8 cellular contexts compared by ENCODE assay signal in the genomic region with DNA sequence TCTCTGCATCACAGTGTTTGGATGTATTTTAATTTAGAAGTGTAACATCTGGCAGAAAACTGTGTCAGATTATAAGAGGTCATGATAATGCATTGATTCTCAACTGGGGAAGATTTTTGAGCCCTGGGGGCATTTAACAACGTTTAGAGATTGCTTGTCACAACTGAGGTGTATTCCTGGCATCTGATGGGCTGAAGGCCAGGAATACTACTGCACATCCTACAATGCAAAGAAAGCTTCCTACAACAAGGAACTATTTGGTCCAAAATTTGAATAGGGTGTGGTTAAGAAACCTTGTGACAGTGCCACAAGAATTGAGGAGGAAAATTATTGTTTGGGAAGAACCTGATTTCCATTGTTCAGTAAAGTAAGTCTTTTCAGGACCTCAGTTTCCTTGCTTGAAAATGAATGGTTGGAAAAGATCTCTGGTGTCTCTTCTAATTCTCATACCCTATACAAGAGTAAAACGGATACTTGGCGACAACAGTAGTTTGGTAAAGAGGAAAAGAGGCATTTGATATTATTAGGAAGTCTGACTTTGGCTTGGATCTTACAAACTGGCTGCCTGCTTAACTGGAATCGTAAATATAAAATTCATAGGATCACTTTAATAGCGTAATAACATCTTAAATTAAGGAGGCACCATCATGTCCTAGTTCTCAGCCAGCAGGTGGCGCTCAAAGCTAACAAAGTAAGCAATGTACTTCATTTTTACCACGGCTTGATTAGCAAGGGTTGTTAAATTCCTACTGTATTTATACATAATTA. TPM values are rescaled to one million over a fixed set of nuclear protein-coding genes. Genes with fewer than 3 reads are reported as not detected.
DNase-seq lines count a peak whose midpoint lies in the region; ATAC-seq and TF ChIP-seq lines count a peak whose summit lies in the region.

No MANE protein-coding gene starts in this region.

- no peaks in the 10 kb centered on the region for H3K36me3 Mint-ChIP-seq in CD4-positive, alpha-beta memory T cell

- 8 to 10% methylated on average over 7 of the region's 7 CpGs for WGBS in lower leg skin, 2 donors

- H3K27me3 Mint-ChIP-seq in CD4-positive, alpha-beta memory T cell: peaks cover 0 to 2% of the 10 kb centered on the region in 2 donors

- H3K27me3 ChIP-seq in CD4-positive, alpha-beta memory T cell (ENCODE audit: insufficient read depth, low read length): no peaks in the 10 kb centered on the region

- POLR2A ChIA-PET in CD4-positive, alpha-beta memory T cell (lab: Charles Lee; ENCODE audit: partially characterized antibody): no interaction called here
- POLR2A ChIA-PET in HEK293 (lab: Yijun Ruan, JAX): no interaction called here

- intact Hi-C loops in CD4-positive, alpha-beta memory T cell (cut with micrococcal nuclease): loop anchor here (1.0 to 10.0 kb wide), 7 partner anchors 231 to 1240 kb away; a partner anchor contains a TSS
- intact Hi-C loops in lower leg skin (cut with DNase I; ENCODE audit: low total_unique reads): loop anchor here (5.0 kb wide), 1 partner anchor 636 kb away; no protein-coding TSS in a partner anchor

- DNase-seq in CD4-positive, alpha-beta memory T cell: peak; percentile 72 to 76 (median 72)
- DNase-seq in NCI-H510A (lab: John Stamatoyannopoulos, UW) (peak; percentile 58), dermis blood vessel endothelial cell (peak; percentile 92), lower leg skin (ENCODE audit: low spot score in 2 of 2) (peak; percentile 78 to 95)
- DNase-seq in activated CD4-positive, alpha-beta T cell treated with anti-CD3 and anti-CD28 coated beads, Interleukin-2, amount 50 U/mL, for 1 hour: peak; percentile 86
- DNase-seq in stimulated activated CD4-positive, alpha-beta T cell treated with anti-CD3 and anti-CD28 coated beads, TNF-alpha, amount 100 ng/mL, for 24 hours (ENCODE audit: low read depth in 3 of 3): peak; percentile 69 to 81 (median 76)

- H3K27ac ChIP-seq in CD4-positive, alpha-beta memory T cell (ENCODE audit: low read depth, low read length): no peak overlapping the region
- H3K27ac ChIP-seq in HEK293 (ENCODE audit: extremely low read depth, low read depth, low read length): no peak overlapping the region

- no peak overlapping the region for H3K4me3 Mint-ChIP-seq in CD4-positive, alpha-beta memory T cell

- CTCF ChIA-PET in CD4-positive, alpha-beta memory T cell (lab: Charles Lee; ENCODE audit: partially characterized antibody): interaction anchor here (0.8 to 4.4 kb wide), 21 partner anchors 7 to 1240 kb away, joined by 3 to 77 read pairs (median 4); no protein-coding TSS in a partner anchor
- CTCF ChIA-PET in HEK293 (lab: Yijun Ruan, JAX): interaction anchor here (0.5 to 3.5 kb wide), 39 partner anchors 8 to 813 kb away, joined by 3 to 59 read pairs (median 4); no protein-coding TSS in a partner anchor

- H3K9me3 Mint-ChIP-seq in CD4-positive, alpha-beta memory T cell: no peaks in the 10 kb centered on the region

- no peaks in the 10 kb centered on the region for H3K9me3 ChIP-seq in CD4-positive, alpha-beta memory T cell (ENCODE audit: control insufficient read depth in 1 of 2, low read length in 2 of 2)
- no peaks in the 10 kb centered on the region for H3K9me3 ChIP-seq in HEK293 (ENCODE audit: control insufficient read depth, insufficient read depth, low read depth, low read length)

- H3K36me3 ChIP-seq in CD4-positive, alpha-beta memory T cell (ENCODE audit: insufficient read depth, low read length): no peaks in the 10 kb centered on the region
- H3K36me3 ChIP-seq in HEK293 (ENCODE audit: control insufficient read depth in 2 of 2, insufficient read depth in 1 of 2, low read length in 2 of 2): no peaks in the 10 kb centered on the region

- H3K4me3 ChIP-seq in CD4-positive, alpha-beta memory T cell (ENCODE audit: low read length in 2 of 2): no peak overlapping the region
- H3K4me3 ChIP-seq in HEK293 (ENCODE audit: low read depth, low read length): no peak overlapping the region
- H3K4me3 ChIP-seq in lower leg skin (ENCODE audit: low read depth, poor library complexity, severe bottlenecking): no peak overlapping the region

- H3K27ac Mint-ChIP-seq in CD4-positive, alpha-beta memory T cell: peak overlapping the region in 1 of 7 donors; percentile 36

- no peak for ATAC-seq in HG03520 (IDR thresholded peaks at IDR 0.05; ENCODE audit: unreplicated experiment)

- TF ChIP-seq POLR2A in lower leg skin (IDR thresholded peaks at IDR 0.05): no peak

- peaks cover 10% of the 10 kb centered on the region for H3K4me1 ChIP-seq in CD4-positive, alpha-beta memory T cell (ENCODE audit: insufficient read depth, low read length)
- no peaks in the 10 kb centered on the region for H3K4me1 ChIP-seq in HEK293 (ENCODE audit: control insufficient read depth, insufficient read depth, low read length)

- peaks cover 3 to 13% (median 8%) of the 10 kb centered on the region in 4 donors for H3K4me1 Mint-ChIP-seq in CD4-positive, alpha-beta memory T cell

- TF ChIP-seq CTCF in HEK293 (tag by site-specific recombination; IDR thresholded peaks at IDR 0.05) (peak; percentile 40; the same call in 1 of the 2 replicates), lower leg skin (IDR thresholded peaks at IDR 0.05) (no peak)

TF ChIP-seq in HEK293, 187 proteins besides CTCF, POLR2A, EP300 and RAD21:
- TF ChIP-seq ZNF239 (tag by site-specific recombination; IDR thresholded peaks at IDR 0.05) (no peak), ZNF660 (tag by site-specific recombination; IDR thresholded peaks at IDR 0.05) (0 out of 2 replicates have a peak, but pooled peaks have one; percentile 62), ZNF654 (tag by site-specific recombination; IDR thresholded peaks at IDR 0.05; ENCODE audit: low read depth) (peak; percentile 95), FEZF1 (tag by site-specific recombination; IDR thresholded peaks at IDR 0.05) (no peak)
- TF ChIP-seq, protein P1, sequence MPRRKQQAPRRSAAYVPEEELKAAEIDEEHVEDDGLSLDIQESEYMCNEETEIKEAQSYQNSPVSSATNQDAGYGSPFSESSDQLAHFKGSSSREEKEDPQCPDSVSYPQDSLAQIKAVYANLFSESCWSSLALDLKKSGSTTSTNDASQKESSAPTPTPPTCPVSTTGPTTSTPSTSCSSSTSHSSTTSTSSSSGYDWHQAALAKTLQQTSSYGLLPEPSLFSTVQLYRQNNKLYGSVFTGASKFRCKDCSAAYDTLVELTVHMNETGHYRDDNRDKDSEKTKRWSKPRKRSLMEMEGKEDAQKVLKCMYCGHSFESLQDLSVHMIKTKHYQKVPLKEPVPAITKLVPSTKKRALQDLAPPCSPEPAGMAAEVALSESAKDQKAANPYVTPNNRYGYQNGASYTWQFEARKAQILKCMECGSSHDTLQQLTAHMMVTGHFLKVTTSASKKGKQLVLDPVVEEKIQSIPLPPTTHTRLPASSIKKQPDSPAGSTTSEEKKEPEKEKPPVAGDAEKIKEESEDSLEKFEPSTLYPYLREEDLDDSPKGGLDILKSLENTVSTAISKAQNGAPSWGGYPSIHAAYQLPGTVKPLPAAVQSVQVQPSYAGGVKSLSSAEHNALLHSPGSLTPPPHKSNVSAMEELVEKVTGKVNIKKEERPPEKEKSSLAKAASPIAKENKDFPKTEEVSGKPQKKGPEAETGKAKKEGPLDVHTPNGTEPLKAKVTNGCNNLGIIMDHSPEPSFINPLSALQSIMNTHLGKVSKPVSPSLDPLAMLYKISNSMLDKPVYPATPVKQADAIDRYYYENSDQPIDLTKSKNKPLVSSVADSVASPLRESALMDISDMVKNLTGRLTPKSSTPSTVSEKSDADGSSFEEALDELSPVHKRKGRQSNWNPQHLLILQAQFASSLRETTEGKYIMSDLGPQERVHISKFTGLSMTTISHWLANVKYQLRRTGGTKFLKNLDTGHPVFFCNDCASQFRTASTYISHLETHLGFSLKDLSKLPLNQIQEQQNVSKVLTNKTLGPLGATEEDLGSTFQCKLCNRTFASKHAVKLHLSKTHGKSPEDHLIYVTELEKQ (tag by site-specific recombination; IDR thresholded peaks at IDR 0.05; ENCODE audit: borderline replicate concordance): no peak

RNA-seq across cellular contexts. Expression of a gene that starts 4.3 kb away (rescaled TPM):
- not detected for total RNA-seq in CD4-positive, alpha-beta memory T cell
- not detected for polyA plus RNA-seq in CD4-positive, alpha-beta memory T cell
- total RNA-seq in dermis blood vessel endothelial cell: not detected in 2 replicates
- total RNA-seq in lower leg skin: under 1 TPM in 1 of 4 donors, not detected in 3; 0.07 TPM
